Comparison of ENCODE assay signal across 8 cellular contexts in genomic region chr1:36156329-36157114, GRCh38. TPM values are rescaled to one million over a fixed set of nuclear protein-coding genes. Genes with fewer than 3 reads are reported as not detected.
DNase-seq lines count a peak whose midpoint lies in the region; ATAC-seq and TF ChIP-seq lines count a peak whose summit lies in the region.

No MANE protein-coding gene starts in this region.

- H3K9me3 Mint-ChIP-seq in chondrocyte (ENCODE audit: low read depth), result no peaks in the 10 kb centered on the region

- ATAC-seq in GM21360 (IDR thresholded peaks at IDR 0.05; ENCODE audit: unreplicated experiment), result peak; percentile 2
- no peak for ATAC-seq in GM19455 (IDR thresholded peaks at IDR 0.05; ENCODE audit: unreplicated experiment)

- peak overlapping the region; percentile 91 for H3K27ac Mint-ChIP-seq in chondrocyte (ENCODE audit: unreplicated experiment)

- peaks cover 68% of the 10 kb centered on the region for H3K4me1 Mint-ChIP-seq in chondrocyte (ENCODE audit: low read depth)

- H3K4me3 Mint-ChIP-seq in chondrocyte (ENCODE audit: unreplicated experiment), result peak overlapping the region; percentile 88

- H3K27me3 ChIP-seq in layer of hippocampus (ENCODE audit: control insufficient read depth, insufficient read depth, low read length), result no peaks in the 10 kb centered on the region

- DNase-seq in CD1c-positive myeloid dendritic cell (ENCODE audit: extremely low spot score), result peak; percentile 68
- peak; percentile 62 for DNase-seq in NCI-H146 (lab: John Stamatoyannopoulos, UW)
- DNase-seq in chondrocyte (ENCODE audit: low spot score), result no peak
- DNase-seq in stimulated activated CD4-positive, alpha-beta T cell treated with anti-CD3 and anti-CD28 coated beads, Interleukin-2, amount 100 ng/mL, for 24 hours, result peak; percentile 71 to 72

- H3K27me3 Mint-ChIP-seq in chondrocyte (ENCODE audit: low read depth), result no peaks in the 10 kb centered on the region

- H3K36me3 Mint-ChIP-seq in chondrocyte (ENCODE audit: low read depth), result peaks cover 4% of the 10 kb centered on the region

- no peak for TF ChIP-seq CTCF in VCaP (conservative IDR thresholded peaks at IDR 0.05)
- TF ChIP-seq CTCF in chondrocyte (IDR thresholded peaks at IDR 0.05), result no peak

- peak overlapping the region; percentile 98 for H3K27ac ChIP-seq in VCaP
- peak overlapping the region; percentile 100 for H3K27ac ChIP-seq in layer of hippocampus (ENCODE audit: low read depth, low read length)

RNA-seq across cellular contexts. Expression of gene MAP7D1, which starts 0.6 kb away (rescaled TPM):
- total RNA-seq in chondrocyte, result 159 to 177 TPM (median 173 TPM) in 3 replicates

RNA-seq across cellular contexts. Expression of gene TRAPPC3, which starts 7.2 kb away (rescaled TPM):
- 67.7 to 74.5 TPM (median 69.7 TPM) in 3 replicates for total RNA-seq in chondrocyte

RNA-seq across cellular contexts. Expression of gene COL8A2, which starts 31.5 kb away (rescaled TPM):
- 10.8 to 18.1 TPM (median 17.4 TPM) in 3 replicates for total RNA-seq in chondrocyte
